Comparison of ENCODE assay signal across 1 cellular context in the genomic region with DNA sequence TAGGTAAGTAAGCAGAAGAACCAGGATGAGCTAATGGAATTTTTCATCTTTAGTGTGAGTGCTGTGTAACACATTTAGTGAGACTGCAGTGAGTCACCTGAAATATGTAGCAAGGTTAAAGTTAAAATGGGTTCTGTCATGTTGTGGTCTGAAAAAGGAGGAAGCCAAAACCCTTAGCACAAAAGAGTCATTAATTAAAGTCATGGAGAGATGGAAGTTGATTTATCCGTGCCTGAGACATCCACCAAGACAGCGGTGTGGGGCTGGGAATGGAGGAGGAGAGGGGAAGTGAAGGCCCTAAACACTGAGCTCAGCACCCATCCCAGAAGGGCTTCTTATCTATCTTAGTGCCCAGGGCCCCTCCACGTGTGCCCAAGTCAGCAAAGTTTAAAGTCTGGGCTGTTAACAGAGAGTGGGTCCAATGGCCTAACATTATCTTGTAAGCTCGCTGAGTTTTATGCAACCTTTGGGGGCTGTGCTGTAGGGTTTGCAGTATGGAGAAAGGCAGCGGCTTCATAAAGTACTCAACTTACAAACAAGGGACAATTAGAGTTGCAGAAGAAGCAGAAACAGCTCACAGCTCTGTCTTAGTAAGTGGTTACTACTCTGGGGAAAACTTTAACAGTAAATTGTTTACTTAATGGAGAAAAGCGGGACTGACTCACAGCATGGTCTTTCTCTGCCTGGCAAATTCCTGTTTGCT.
TF ChIP-seq lines count a peak whose summit lies in the region.

No MANE protein-coding gene starts in this region.

TF ChIP-seq in IMR-90, 13 proteins besides CTCF, POLR2A, EP300 and RAD21 (continued from another document):
- TF ChIP-seq RFX5 (IDR thresholded peaks at IDR 0.05; ENCODE audit: low read depth, low read length) (no peak), MAFK (IDR thresholded peaks at IDR 0.05; ENCODE audit: low read depth, low read length) (0 out of 2 replicates have a peak, but pooled peaks have one; percentile 13), FOS (IDR thresholded peaks at IDR 0.05; ENCODE audit: low read depth, low read length) (peak; percentile 87), CHD1 (IDR thresholded peaks at IDR 0.05; ENCODE audit: low read depth, low read length) (no peak), MAZ (IDR thresholded peaks at IDR 0.05; ENCODE audit: borderline replicate concordance, low read depth, low read length) (no peak)
TF ChIP-seq in IMR-90: peak in this region for 4.
